In the genomic region with DNA sequence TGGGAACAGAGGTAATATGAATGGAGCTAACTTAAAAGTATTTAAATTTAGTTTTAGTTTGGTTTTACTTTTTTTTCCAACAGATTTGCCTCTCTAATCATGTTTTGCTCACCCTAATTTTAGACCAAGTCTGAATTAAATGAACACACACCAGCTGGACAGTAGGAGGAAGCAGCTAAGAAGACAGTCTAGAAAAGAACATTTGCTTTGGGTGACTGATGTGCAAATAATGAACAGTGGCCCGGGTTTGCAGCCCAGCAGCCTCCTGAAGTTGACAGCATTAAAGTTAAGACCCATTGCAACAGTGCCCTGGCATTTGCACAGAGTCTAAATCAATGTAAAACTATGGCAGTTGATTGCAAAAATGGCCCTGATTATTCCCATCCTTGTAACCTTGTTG, we compare ENCODE assay signal across 31 cellular contexts.
"Had no signal": no experiment of that assay in that cellular context is flagged by ENCODE, and none has a peak within 500 bp of the region (broad histone marks: within the 10 kb centered on the region; RNA-seq: fewer than 3 reads in every experiment).

No MANE protein-coding gene starts in this region.

- H3K4me1 ChIP-seq: Peyer's patch had no signal

- H3K27ac Mint-ChIP-seq: activated CD4-positive, alpha-beta memory T cell treated with anti-CD3 and anti-CD28 coated beads, Interleukin-2, amount 10 ng/mL, durations not matched to agents 7 days and 5 days; activated CD8-positive, alpha-beta memory T cell treated with anti-CD3 and anti-CD28 coated beads, Interleukin-2, amount 10 ng/mL, durations not matched to agents 7 days and 5 days; activated naive CD4-positive, alpha-beta T cell treated with anti-CD3 and anti-CD28 coated beads, Interleukin-2, amount 10 ng/mL, durations not matched to agents 7 days and 5 days; activated naive CD8-positive, alpha-beta T cell; activated naive CD8-positive, alpha-beta T cell treated with anti-CD3 and anti-CD28 coated beads, Interleukin-2, amount 50 U/mL, for 24 hours had no signal

- H3K9me3 ChIP-seq: Peyer's patch had no signal

- H3K4me3 Mint-ChIP-seq: activated CD4-positive, alpha-beta memory T cell treated with anti-CD3 and anti-CD28 coated beads, Interleukin-2, amount 10 ng/mL, durations not matched to agents 7 days and 5 days; activated CD8-positive, alpha-beta memory T cell treated with anti-CD3 and anti-CD28 coated beads, Interleukin-2, amount 10 ng/mL, durations not matched to agents 7 days and 5 days; activated naive CD4-positive, alpha-beta T cell treated with anti-CD3 and anti-CD28 coated beads, Interleukin-2, amount 10 ng/mL, durations not matched to agents 7 days and 5 days; activated naive CD8-positive, alpha-beta T cell; activated naive CD8-positive, alpha-beta T cell treated with anti-CD3 and anti-CD28 coated beads, Interleukin-2, amount 50 U/mL, for 24 hours; brain had no signal

- H3K9me3 Mint-ChIP-seq: activated CD4-positive, alpha-beta memory T cell treated with anti-CD3 and anti-CD28 coated beads, Interleukin-2, amount 10 ng/mL, durations not matched to agents 7 days and 5 days; activated naive CD4-positive, alpha-beta T cell treated with anti-CD3 and anti-CD28 coated beads, Interleukin-2, amount 10 ng/mL, durations not matched to agents 7 days and 5 days; activated naive CD8-positive, alpha-beta T cell treated with anti-CD3 and anti-CD28 coated beads, Interleukin-2, amount 50 U/mL, for 24 hours had no signal

- H3K4me1 Mint-ChIP-seq: activated CD4-positive, alpha-beta memory T cell treated with anti-CD3 and anti-CD28 coated beads, Interleukin-2, amount 10 ng/mL, durations not matched to agents 7 days and 5 days; activated CD8-positive, alpha-beta memory T cell treated with anti-CD3 and anti-CD28 coated beads, Interleukin-2, amount 10 ng/mL, durations not matched to agents 7 days and 5 days; activated naive CD8-positive, alpha-beta T cell treated with anti-CD3 and anti-CD28 coated beads, Interleukin-2, amount 50 U/mL, for 24 hours had no signal

- H3K36me3 Mint-ChIP-seq: activated CD8-positive, alpha-beta memory T cell treated with anti-CD3 and anti-CD28 coated beads, Interleukin-2, amount 10 ng/mL, durations not matched to agents 7 days and 5 days; activated naive CD8-positive, alpha-beta T cell; brain had no signal

- H3K27me3 ChIP-seq: Peyer's patch had no signal

- ATAC-seq: activated CD8-positive, alpha-beta memory T cell treated with anti-CD3 and anti-CD28 coated beads, Interleukin-2, amount 10 ng/mL, durations not matched to agents 7 days and 5 days; activated naive CD8-positive, alpha-beta T cell treated with anti-CD3 and anti-CD28 coated beads, Interleukin-2, amount 50 U/mL, for 24 hours; Right ventricle myocardium inferior; SK-N-SH treated with all-trans-retinoic acid at 6 μM for 48 hours had no signal

- H3K27ac ChIP-seq: Peyer's patch, WERI-Rb-1 had no signal

- H3K4me3 ChIP-seq: Peyer's patch had no signal

- H3K27me3 Mint-ChIP-seq: activated CD4-positive, alpha-beta memory T cell treated with anti-CD3 and anti-CD28 coated beads, Interleukin-2, amount 10 ng/mL, durations not matched to agents 7 days and 5 days; activated naive CD8-positive, alpha-beta T cell; activated naive CD8-positive, alpha-beta T cell treated with anti-CD3 and anti-CD28 coated beads, Interleukin-2, amount 50 U/mL, for 24 hours had no signal

- H3K36me3 ChIP-seq: Peyer's patch, WERI-Rb-1 had no signal

- DNase-seq: activated CD4-positive, alpha-beta memory T cell treated with anti-CD3 and anti-CD28 coated beads, Interleukin-2, amount 10 ng/mL, durations not matched to agents 7 days and 5 days; activated CD4-positive, alpha-beta T cell treated with anti-CD3 and anti-CD28 coated beads for 1 hour; activated CD4-positive, alpha-beta T cell treated with anti-CD3 and anti-CD28 coated beads for 48 hours; activated CD4-positive, CD25-positive, alpha-beta regulatory T cell; activated CD8-positive, alpha-beta memory T cell treated with anti-CD3 and anti-CD28 coated beads for 24 hours; activated CD8-positive, alpha-beta memory T cell treated with anti-CD3 and anti-CD28 coated beads, Interleukin-2, amount 10 ng/mL, durations not matched to agents 7 days and 5 days; activated CD8-positive, alpha-beta memory T cell treated with anti-CD3 and anti-CD28 coated beads, Interleukin-2, amount 50 U/mL, for 48 hours; activated effector memory CD4-positive, alpha-beta T cell treated with Interleukin-2 at 50 U/mL for 16 hours; activated naive CD4-positive, alpha-beta T cell treated with anti-CD3 and anti-CD28 coated beads, Interleukin-2, amount 10 ng/mL, durations not matched to agents 7 days and 5 days; activated naive CD8-positive, alpha-beta T cell treated with anti-CD3 and anti-CD28 coated beads, Interleukin-2, amount 50 U/mL, for 24 hours; activated T-cell treated with anti-CD3 and anti-CD28 coated beads, Interleukin-2, amount 50 U/mL, for 48 hours; central memory CD4-positive, alpha-beta T cell; NCI-H1048; NCI-H1105 treated with DMSO at 0.1 percent for 48 hours; NCI-H1436; NCI-H1694; NCI-H1930; NCI-H2081 treated with DMSO at 0.1 percent for 48 hours; NCI-H226; NCI-H446 treated with DMSO at 0.1 percent for 48 hours; NCI-H526; NCI-H748 treated with DMSO at 0.1 percent for 48 hours; Peyer's patch; RPMI8226; SIG-M5; T1000; WERI-Rb-1 had no signal
